15 cellular contexts compared by ENCODE assay signal in genomic region chr12:85834378-85834777, GRCh38. TPM values are rescaled to one million over a fixed set of nuclear protein-coding genes. Genes with fewer than 3 reads are reported as not detected.
DNase-seq lines count a peak whose midpoint lies in the region; TF ChIP-seq lines count a peak whose summit lies in the region.
"Had no signal": no experiment of that assay in that cellular context is flagged by ENCODE, and none has a peak within 500 bp of the region (broad histone marks: within the 10 kb centered on the region; RNA-seq: fewer than 3 reads in every experiment).

No MANE protein-coding gene starts in this region.

- peak overlapping the region; percentile 85 for H3K27ac ChIP-seq in left ventricle myocardium inferior (replicated peaks)
- peak overlapping the region in 1 of 2 donors; percentile 79 for H3K27ac ChIP-seq in right atrium auricular region
- no peak overlapping the region for H3K27ac ChIP-seq in mesendoderm (ENCODE audit: low read depth, low read length)
- peak overlapping the region; percentile 82 for H3K27ac ChIP-seq in vagina
- no peak overlapping the region for H3K27ac ChIP-seq in Karpas-422 (ENCODE audit: low read length)

- no peak overlapping the region for H2AFZ ChIP-seq in Karpas-422 (ENCODE audit: low read length)

- H3K9ac ChIP-seq in mesendoderm (ENCODE audit: low read length) (no peak overlapping the region), Karpas-422 (ENCODE audit: low read length) (no peak overlapping the region)

- H2BK120ac ChIP-seq in mesendoderm (ENCODE audit: low read depth, low read length): no peak overlapping the region

- TF ChIP-seq POLR2A in vagina (IDR thresholded peaks at IDR 0.05): no peak

- no peak for DNase-seq in left ventricle myocardium inferior
- no peak for DNase-seq in right atrium auricular region (ENCODE audit: low spot score)
- peak; percentile 35 to 65 for DNase-seq in dermis microvascular lymphatic vessel endothelial cell (ENCODE audit: low read depth in 2 of 2)
- DNase-seq in mesendoderm: peak; percentile 66
- DNase-seq in vagina (ENCODE audit: extremely low spot score in 2 of 2): no peak
- DNase-seq in activated T-cell treated with anti-CD3 and anti-CD28 coated beads, Interleukin-2, amount 50 U/mL, for 1 hour: no peak
- DNase-seq in NCI-H2081 treated with DMSO at 0.1 percent for 48 hours (lab: John Stamatoyannopoulos, UW): no peak
- DNase-seq in Karpas-422: no peak
- DNase-seq: ACHN; activated T-cell treated with anti-CD3 and anti-CD28 coated beads, Interleukin-2, amount 50 U/mL, for 72 hours; endodermal cell; Kasumi-1; NCI-H2029 treated with DMSO at 0.1 percent for 48 hours had no signal

- H4K5ac ChIP-seq in mesendoderm (ENCODE audit: low read length): no peak overlapping the region

- H3K9me3 ChIP-seq in left ventricle myocardium inferior (replicated peaks) (no peaks in the 10 kb centered on the region), right atrium auricular region (no peaks in the 10 kb centered on the region), vagina (no peaks in the 10 kb centered on the region), Karpas-422 (ENCODE audit: low read length) (peaks cover 2% of the 10 kb centered on the region; the same call in 1 of the 2 replicates)
- H3K9me3 ChIP-seq: tibial nerve had no signal

- no peaks in the 10 kb centered on the region for H3K27me3 ChIP-seq in left ventricle myocardium inferior (ENCODE audit: low read depth)
- H3K27me3 ChIP-seq in right atrium auricular region: no peaks in the 10 kb centered on the region
- H3K27me3 ChIP-seq in mesendoderm (ENCODE audit: insufficient read depth, low read length, poor library complexity): no peaks in the 10 kb centered on the region
- H3K27me3 ChIP-seq in vagina: no peaks in the 10 kb centered on the region
- no peaks in the 10 kb centered on the region for H3K27me3 ChIP-seq in Karpas-422 (ENCODE audit: low read length)
- H3K27me3 ChIP-seq: tibial nerve had no signal

- H2AK5ac ChIP-seq in mesendoderm (ENCODE audit: low read length): no peak overlapping the region

- intact Hi-C loops in left ventricle myocardium inferior (cut with micrococcal nuclease) (no loop called here), vagina (cut with DNase I) (no loop called here)

- H3K4ac ChIP-seq in mesendoderm (ENCODE audit: low read depth, low read length): no peak overlapping the region

- no peak overlapping the region for H2BK5ac ChIP-seq in mesendoderm (ENCODE audit: low read length)

- H3K79me2 ChIP-seq in mesendoderm (ENCODE audit: control insufficient read depth, insufficient read depth, low read length) (no peaks in the 10 kb centered on the region), Karpas-422 (ENCODE audit: low read length) (no peaks in the 10 kb centered on the region)

- no peak overlapping the region for H3K18ac ChIP-seq in mesendoderm (ENCODE audit: low read length)

- no peaks in the 10 kb centered on the region for H3K36me3 ChIP-seq in left ventricle myocardium inferior
- no peaks in the 10 kb centered on the region for H3K36me3 ChIP-seq in right atrium auricular region
- no peaks in the 10 kb centered on the region for H3K36me3 ChIP-seq in mesendoderm (ENCODE audit: control insufficient read depth, insufficient read depth, low read length)
- no peaks in the 10 kb centered on the region for H3K36me3 ChIP-seq in vagina
- H3K36me3 ChIP-seq in Karpas-422 (ENCODE audit: insufficient read depth, low read length): no peaks in the 10 kb centered on the region
- H3K36me3 ChIP-seq: tibial nerve had no signal

- H3K4me2 ChIP-seq in mesendoderm (ENCODE audit: low read length): no peak overlapping the region
- no peak overlapping the region for H3K4me2 ChIP-seq in Karpas-422 (ENCODE audit: low read depth, low read length, poor library complexity, severe bottlenecking)

- H3K4me3 ChIP-seq in left ventricle myocardium inferior (peak overlapping the region; percentile 73), right atrium auricular region (no peak overlapping the region), mesendoderm (ENCODE audit: low read length) (no peak overlapping the region), vagina (peak overlapping the region in 1 of 2 donors; percentile 53), Karpas-422 (ENCODE audit: low read length) (no peak overlapping the region)

- H4K8ac ChIP-seq in mesendoderm (ENCODE audit: low read depth, low read length): no peak overlapping the region

- H2BK15ac ChIP-seq in mesendoderm (replicated peaks; ENCODE audit: low read depth): no peak overlapping the region

- no peak for TF ChIP-seq CTCF in left ventricle myocardium inferior (IDR thresholded peaks at IDR 0.05; ENCODE audit: borderline replicate concordance)
- TF ChIP-seq CTCF in right atrium auricular region (IDR thresholded peaks at IDR 0.05): no peak
- no peak for TF ChIP-seq CTCF in vagina (IDR thresholded peaks at IDR 0.05)

- H3K79me1 ChIP-seq in mesendoderm (ENCODE audit: low read length): no peaks in the 10 kb centered on the region

- H3K56ac ChIP-seq in mesendoderm (ENCODE audit: low read length): no peak overlapping the region

- no CpG with 5 or more reads among the region's 2 CpGs for WGBS in mesendoderm (ENCODE audit: extremely low coverage, insufficient coverage, low lambda C conversion rate)

- H3K9me2 ChIP-seq in Karpas-422 (replicated peaks; ENCODE audit: insufficient read depth, low read length): 0 out of 2 replicates have a peak, but pooled peaks cover 3% of the 10 kb centered on the region

- H3K23ac ChIP-seq in mesendoderm (ENCODE audit: low read length): no peak overlapping the region

- H3K4me1 ChIP-seq in left ventricle myocardium inferior (peaks cover 67% of the 10 kb centered on the region), right atrium auricular region (no peaks in the 10 kb centered on the region), mesendoderm (ENCODE audit: control insufficient read depth, low read depth, low read length) (peaks cover 6% of the 10 kb centered on the region), vagina (peaks cover 20% of the 10 kb centered on the region), Karpas-422 (ENCODE audit: low read length) (no peaks in the 10 kb centered on the region)

- no peaks in the 10 kb centered on the region for H4K20me1 ChIP-seq in Karpas-422 (ENCODE audit: insufficient read depth, low read depth, low read length)

RNA-seq across cellular contexts. Expression of gene RASSF9, which starts 1.8 kb away (rescaled TPM):
- total RNA-seq in left ventricle myocardium inferior (7.3 TPM), right atrium auricular region (1 to 10 TPM; 2.2 to 2.9 TPM), dermis microvascular lymphatic vessel endothelial cell (5.6 and 7.7 TPM in 2 replicates), vagina (1.7 TPM)
- polyA plus RNA-seq in mesendoderm (2013, experiment 1 of 2): 0.76 TPM
- 0.76 TPM for polyA plus RNA-seq in mesendoderm (2013, experiment 2 of 2)
- total RNA-seq in Karpas-422 (2014; rRNA removed; shearing (Covaris generic); ENCODE audit: low replicate concordance): not detected in 2 replicates
- total RNA-seq: activated T-cell treated with anti-CD3 and anti-CD28 coated beads, Interleukin-2, amount 50 U/mL, for 72 hours had no signal

RNA-seq across cellular contexts. Expression of gene NTS, which starts 39.7 kb away (rescaled TPM):
- not detected for total RNA-seq in left ventricle myocardium inferior
- total RNA-seq in right atrium auricular region: under 1 TPM in 1 of 2 donors, not detected in 1; 0.52 TPM
- total RNA-seq in dermis microvascular lymphatic vessel endothelial cell: 0.26 and 0.89 TPM in 2 replicates
- 840 TPM for polyA plus RNA-seq in mesendoderm (2013, experiment 1 of 2)
- 873 TPM for polyA plus RNA-seq in mesendoderm (2013, experiment 2 of 2)
- 2.5 TPM for total RNA-seq in vagina
- not detected in 2 replicates for total RNA-seq in Karpas-422 (2014; rRNA removed; shearing (Covaris generic); ENCODE audit: low replicate concordance)
- total RNA-seq: activated T-cell treated with anti-CD3 and anti-CD28 coated beads, Interleukin-2, amount 50 U/mL, for 72 hours; sciatic nerve had no signal

Comparison
In these comparisons a context has a peak if more than half of its experiments do, and no peak if none do; other contexts are left out.
1. DNase-seq: peak in dermis microvascular lymphatic vessel endothelial cell (2 of 2) and mesendoderm (single experiment); none in left ventricle myocardium inferior (single experiment), right atrium auricular region (single experiment), vagina (0 of 2), activated T-cell treated with anti-CD3 and anti-CD28 coated beads, Interleukin-2, amount 50 U/mL, for 1 hour (single experiment), NCI-H2081 treated with DMSO at 0.1 percent for 48 hours (single experiment) and Karpas-422 (single experiment).
2. H3K27ac ChIP-seq: peak in left ventricle myocardium inferior (single experiment) and vagina (single experiment); none in mesendoderm (single experiment) and Karpas-422 (single experiment).